14 cellular contexts compared by ENCODE assay signal in the genomic region with DNA sequence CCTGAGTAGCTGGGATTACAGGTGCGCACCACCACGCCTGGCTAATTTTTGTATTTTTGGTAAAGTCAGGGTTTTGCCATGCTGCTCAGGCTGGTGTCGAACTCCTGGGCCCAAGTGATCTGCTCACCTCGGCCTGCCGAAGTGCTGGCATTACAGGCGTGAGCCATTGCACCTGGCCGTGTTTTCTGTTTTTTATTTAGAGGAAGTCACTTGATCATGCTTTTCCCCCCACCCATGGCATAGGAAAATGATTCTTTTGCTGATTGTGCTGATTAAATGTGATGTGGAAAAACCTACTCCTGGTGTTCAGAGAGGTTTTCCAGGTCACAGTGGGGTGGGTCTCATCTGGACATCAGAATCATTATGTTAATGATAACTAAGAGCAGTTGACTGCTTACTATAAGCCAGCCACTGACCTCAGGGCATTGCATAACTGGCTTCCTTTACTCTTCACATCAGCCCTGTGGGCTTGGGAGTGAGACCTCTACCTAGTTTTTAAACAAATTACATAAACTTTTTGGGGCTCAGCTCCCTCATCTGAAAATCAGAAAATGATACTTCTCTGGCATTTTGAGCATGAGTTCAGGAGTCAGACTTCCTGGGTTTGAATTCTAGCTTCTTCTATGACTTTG.
DNase-seq lines count a peak whose midpoint lies in the region; ATAC-seq, FAIRE-seq and TF ChIP-seq lines count a peak whose summit lies in the region.
"Had no signal": no experiment of that assay in that cellular context is flagged by ENCODE, and none has a peak within 500 bp of the region (broad histone marks: within the 10 kb centered on the region; RNA-seq: fewer than 3 reads in every experiment).

No MANE protein-coding gene starts in this region.

- in situ Hi-C loops in K562 (cut with MboI), result no loop called here

- CTCF ChIA-PET in CD4-positive, alpha-beta memory T cell (lab: Charles Lee; ENCODE audit: partially characterized antibody), result interaction anchor here (0.7 to 2.3 kb wide), 4 partner anchors 12 to 117 kb away, joined by 3 to 6 read pairs (median 4); no protein-coding TSS in a partner anchor
- CTCF ChIA-PET in K562 (lab: Yijun Ruan, JAX; ENCODE audit: low intra/inter-chr PET ratio), result no interaction called here

- no peaks in the 10 kb centered on the region for H3K9me1 ChIP-seq in K562 (ENCODE audit: control insufficient read depth, insufficient read depth, low read length)

- H3K9me3 Mint-ChIP-seq in CD4-positive, alpha-beta memory T cell, result peaks cover 0 to 2% (median 0%) of the 10 kb centered on the region in 8 donors
- no peaks in the 10 kb centered on the region for H3K9me3 Mint-ChIP-seq in IgD-negative memory B cell

- peaks cover 0 to 7% of the 10 kb centered on the region in 2 donors for H3K36me3 Mint-ChIP-seq in CD4-positive, alpha-beta memory T cell
- H3K36me3 Mint-ChIP-seq in IgD-negative memory B cell, result peaks cover 8% of the 10 kb centered on the region

- POLR2A ChIA-PET in CD4-positive, alpha-beta memory T cell (lab: Charles Lee; ENCODE audit: partially characterized antibody), result interaction anchor here (1.2 to 1.6 kb wide), 3 partner anchors 8 to 50 kb away, joined by 5 to 6 read pairs (median 5); no protein-coding TSS in a partner anchor
- POLR2A ChIA-PET in K562 (lab: Yijun Ruan, JAX), result interaction anchor here (0.8 to 1.2 kb wide), 2 partner anchors 13 to 23 kb away, joined by 3 read pairs; no protein-coding TSS in a partner anchor

- H3K36me3 ChIP-seq in CD4-positive, alpha-beta memory T cell (ENCODE audit: insufficient read depth, low read length), result no peaks in the 10 kb centered on the region
- H3K36me3 ChIP-seq in K562 (ENCODE audit: control insufficient read depth, insufficient read depth, low read length) (no peaks in the 10 kb centered on the region), neutrophil (no peaks in the 10 kb centered on the region)
- H3K36me3 ChIP-seq: esophagus squamous epithelium, MG63 had no signal

- DNase-seq in CD4-positive, alpha-beta memory T cell, result no peak
- DNase-seq in K562 (ENCODE audit: extremely low read depth in 1 of 4, low spot score in 3 of 4), result no peak
- DNase-seq in glomerular visceral epithelial cell (ENCODE audit: extremely low spot score), result no peak
- no peak for DNase-seq in NAMALWA (ENCODE audit: low spot score)
- DNase-seq: activated gamma-delta T cell; cerebellar nuclear complex; esophagus squamous epithelium; MG63; mucosa of descending colon; stimulated activated CD4-positive, alpha-beta T cell treated with anti-CD3 and anti-CD28 coated beads, Interleukin-4, amount 100 ng/mL, for 4 hours had no signal

- H3K4me1 ChIP-seq in CD4-positive, alpha-beta memory T cell (ENCODE audit: insufficient read depth, low read length), result peaks cover 57% of the 10 kb centered on the region
- H3K4me1 ChIP-seq in K562 (replicated peaks in 1 of 2; ENCODE audit: control insufficient read depth in 2 of 2, insufficient read depth in 2 of 2, low read length in 2 of 2) (peaks cover 13 to 27% of the 10 kb centered on the region in 2 experiments; a peak in 4 of 5 replicates), neutrophil (ENCODE audit: control insufficient read depth in 1 of 2, insufficient read depth in 1 of 2, low read depth in 1 of 2, low read length in 1 of 2) (peaks cover 91 to 95% of the 10 kb centered on the region in 2 experiments)

- H3K9ac ChIP-seq in K562 (ENCODE audit: insufficient read depth in 1 of 2, low read depth in 2 of 2, low read length in 2 of 2), result no peak overlapping the region

- no peak overlapping the region for H3K27ac ChIP-seq in CD4-positive, alpha-beta memory T cell (ENCODE audit: low read depth, low read length)
- H3K27ac ChIP-seq in K562 (ENCODE audit: extremely low read depth, low read depth, low read length) (no peak overlapping the region), neutrophil (peak overlapping the region; percentile 95)
- H3K27ac ChIP-seq: RWPE1 had no signal

- H3K79me2 ChIP-seq in K562 (ENCODE audit: control insufficient read depth, insufficient read depth, low read length), result no peaks in the 10 kb centered on the region

- H3K27ac Mint-ChIP-seq in CD4-positive, alpha-beta memory T cell, result peak overlapping the region in 5 of 7 donors; percentile 36 to 75 (median 66)
- peak overlapping the region; percentile 20 to 67 (median 39) for H3K27ac Mint-ChIP-seq in IgD-negative memory B cell

- 90% methylated on average over 7 of the region's 7 CpGs for whole genome bisulfite sequencing in K562 (ENCODE audit: insufficient coverage, low coverage, missing lambda C conversion rate)

- H4K20me1 ChIP-seq in K562 (replicated peaks; ENCODE audit: control insufficient read depth, insufficient read depth, low read length), result no peaks in the 10 kb centered on the region

- no peaks in the 10 kb centered on the region for H3K27me3 ChIP-seq in CD4-positive, alpha-beta memory T cell (ENCODE audit: insufficient read depth, low read length)
- H3K27me3 ChIP-seq in K562 (ENCODE audit: control insufficient read depth in 2 of 2, insufficient read depth in 2 of 2, low read length in 2 of 2) (no peaks in the 10 kb centered on the region), neutrophil (no peaks in the 10 kb centered on the region)
- H3K27me3 ChIP-seq: esophagus squamous epithelium, MG63 had no signal

- no peaks in the 10 kb centered on the region for H3K9me3 ChIP-seq in CD4-positive, alpha-beta memory T cell (ENCODE audit: control insufficient read depth in 1 of 2, low read length in 2 of 2)
- H3K9me3 ChIP-seq in K562 (replicated peaks; ENCODE audit: control insufficient read depth, insufficient read depth, low read depth, low read length) (no peaks in the 10 kb centered on the region), neutrophil (no peaks in the 10 kb centered on the region)
- H3K9me3 ChIP-seq: esophagus squamous epithelium, MG63, mucosa of descending colon had no signal

- peaks cover 48 to 76% (median 60%) of the 10 kb centered on the region in 4 donors for H3K4me1 Mint-ChIP-seq in CD4-positive, alpha-beta memory T cell
- H3K4me1 Mint-ChIP-seq in IgD-negative memory B cell, result peaks cover 30 to 40% (median 40%) of the 10 kb centered on the region in 3 donors

- BruUV-seq in K562 (replicated peaks; lab: Mats Ljungman, UMichigan), result no TSS peak

- no peak for TF ChIP-seq POLR2A in K562 (conservative IDR thresholded peaks at IDR 0.05)

- peak overlapping the region in 4 of 8 donors; percentile 22 to 54 (median 46) for H3K4me3 Mint-ChIP-seq in CD4-positive, alpha-beta memory T cell
- peak overlapping the region in 1 of 4 donors; percentile 74 for H3K4me3 Mint-ChIP-seq in IgD-negative memory B cell

- no peaks in the 10 kb centered on the region for H3K27me3 Mint-ChIP-seq in CD4-positive, alpha-beta memory T cell
- H3K27me3 Mint-ChIP-seq in IgD-negative memory B cell, result peaks cover 9% of the 10 kb centered on the region

- TF ChIP-seq CTCF in K562 (IDR thresholded peaks at IDR 0.05 in 2 of 3, conservative IDR thresholded peaks at IDR 0.05 in 1 of 3; ENCODE audit: insufficient read depth in 2 of 3, low read depth in 1 of 3, low read length in 3 of 3), result no peak
- no peak for TF ChIP-seq CTCF in neutrophil (IDR thresholded peaks at IDR 0.05)

- no peak overlapping the region for H3K4me2 ChIP-seq in K562 (ENCODE audit: insufficient read depth, low read length)

- no peak for TF ChIP-seq EP300 in K562 (IDR thresholded peaks at IDR 0.05; ENCODE audit: low read length)

- no peak for ATAC-seq in K562
- no peak for ATAC-seq in GM21381 (IDR thresholded peaks at IDR 0.05; ENCODE audit: unreplicated experiment)
- ATAC-seq: mucosa of descending colon had no signal

- H3K4me3 ChIP-seq in CD4-positive, alpha-beta memory T cell (ENCODE audit: low read length in 2 of 2), result no peak overlapping the region
- no peak overlapping the region for H3K4me3 ChIP-seq in K562
- peak overlapping the region; percentile 30 to 50 for H3K4me3 ChIP-seq in neutrophil (ENCODE audit: low read depth in 1 of 2, low read length in 1 of 2)
- H3K4me3 ChIP-seq: esophagus squamous epithelium, MG63, mucosa of descending colon had no signal

- no peak for FAIRE-seq in K562 (lab: Jason Lieb, UNC)

- no peak for TF ChIP-seq RAD21 in K562 (CRISPR knock-in tag; conservative IDR thresholded peaks at IDR 0.05 in 1 of 2, IDR thresholded peaks at IDR 0.05 in 1 of 2)

- no peak overlapping the region for H2AFZ ChIP-seq in K562 (ENCODE audit: low read depth, low read length)

- intact Hi-C loops in CD4-positive, alpha-beta memory T cell (cut with micrococcal nuclease), result no loop called here
- intact Hi-C loops in K562 (cut with micrococcal nuclease), result no loop called here

TF ChIP-seq in K562, 482 proteins besides CTCF, POLR2A, EP300 and RAD21:
- TF ChIP-seq HEY1 (CRISPR knock-in tag; IDR thresholded peaks at IDR 0.05; ENCODE audit: borderline replicate concordance), result no peak
- TF ChIP-seq CEBPB (tag; IDR thresholded peaks at IDR 0.05), result 0 out of 2 replicates have a peak, but pooled peaks have one; percentile 7
TF ChIP-seq in K562: peak in this region for 1.

Comparison
In these comparisons a context has a peak if more than half of its experiments do, and no peak if none do; other contexts are left out.
1. H3K4me3 ChIP-seq: peak in neutrophil (2 of 2); none in CD4-positive, alpha-beta memory T cell (0 of 2) and K562 (single experiment).